In the genomic region with DNA sequence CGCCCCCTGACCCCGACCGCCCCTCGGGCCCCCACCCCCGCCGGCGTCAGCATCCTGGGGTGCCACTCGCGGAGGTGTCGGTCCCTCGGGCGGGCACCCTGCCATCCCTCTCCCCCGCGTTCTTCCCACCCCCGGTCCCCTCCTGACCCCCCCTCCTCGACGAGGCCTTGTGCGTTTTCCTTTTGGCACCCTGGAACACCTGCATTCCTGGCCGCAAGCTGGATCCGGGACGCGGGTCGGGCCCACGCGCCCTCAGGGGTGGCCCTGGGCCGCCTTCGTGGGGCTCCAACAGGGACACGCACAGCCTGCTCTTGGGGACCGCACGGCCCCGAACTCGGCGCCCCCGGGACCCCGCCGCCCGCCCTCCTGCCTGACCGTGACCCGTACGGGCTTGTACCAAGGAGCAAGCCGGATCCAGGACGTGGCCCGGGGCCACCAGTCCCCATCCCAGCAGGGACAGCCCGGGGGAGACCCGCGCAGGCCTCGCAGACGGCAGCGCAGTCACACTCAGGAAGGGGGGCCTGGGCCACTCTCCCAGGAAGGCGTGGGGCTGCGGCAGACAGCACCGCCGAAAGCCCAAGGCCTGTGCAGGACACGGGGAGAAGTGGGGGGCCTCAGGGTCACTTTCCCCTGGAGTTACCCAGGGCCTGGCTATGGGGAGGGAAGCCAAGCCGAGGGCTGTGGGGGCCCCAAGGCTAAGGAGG, we compare ENCODE assay signal across 8 cellular contexts. TPM values are rescaled to one million over a fixed set of nuclear protein-coding genes. Genes with fewer than 3 reads are reported as not detected.
DNase-seq lines count a peak whose midpoint lies in the region; ATAC-seq and TF ChIP-seq lines count a peak whose summit lies in the region.

No MANE protein-coding gene starts in this region.

- TF ChIP-seq CTCF in GM12865 (IDR thresholded peaks at IDR 0.05; ENCODE audit: insufficient read depth, low read depth, low read length, missing control alignments) (no peak), SU-DHL-6 (IDR thresholded peaks at IDR 0.05; ENCODE audit: insufficient read depth, low read length, poor library complexity, severe bottlenecking) (no peak), fibroblast of mammary gland (conservative IDR thresholded peaks at IDR 0.05; ENCODE audit: control insufficient read depth, insufficient read depth, low read depth, low read length) (no peak)

- H3K9me3 ChIP-seq in SU-DHL-6 (ENCODE audit: insufficient read depth, low read length), result no peaks in the 10 kb centered on the region

- H3K4me2 ChIP-seq in SU-DHL-6 (ENCODE audit: low read depth, low read length, poor library complexity, severe bottlenecking), result peak overlapping the region; percentile 91

- intact Hi-C loops in posterior vena cava (cut with DNase I), result no loop called here

- H3K36me3 ChIP-seq in SU-DHL-6 (ENCODE audit: low read length), result no peaks in the 10 kb centered on the region

- no peaks in the 10 kb centered on the region for H4K20me1 ChIP-seq in SU-DHL-6 (ENCODE audit: low read depth, low read length)

- H3K79me2 ChIP-seq in SU-DHL-6 (ENCODE audit: insufficient read depth, low read length), result peaks cover 38% of the 10 kb centered on the region

- peak overlapping the region; percentile 97 for H3K4me3 ChIP-seq in GM12865 (ENCODE audit: low read depth, low read length)
- H3K4me3 ChIP-seq in SU-DHL-6 (ENCODE audit: insufficient read depth, low read length, poor library complexity, severe bottlenecking), result peak overlapping the region; percentile 80
- peak overlapping the region; percentile 31 for H3K4me3 ChIP-seq in fibroblast of mammary gland (ENCODE audit: control insufficient read depth, low read depth, low read length)

- no peaks in the 10 kb centered on the region for H3K27me3 ChIP-seq in SU-DHL-6 (ENCODE audit: low read length)

- no peaks in the 10 kb centered on the region for H3F3A ChIP-seq in SU-DHL-6 (ENCODE audit: insufficient read depth)

- ATAC-seq in GM18520 (IDR thresholded peaks at IDR 0.05; ENCODE audit: unreplicated experiment) (no peak), HG03108 (IDR thresholded peaks at IDR 0.05; ENCODE audit: unreplicated experiment) (no peak), HG02885 (IDR thresholded peaks at IDR 0.05; ENCODE audit: poor library complexity, unreplicated experiment) (no peak), HG03432 (IDR thresholded peaks at IDR 0.05; ENCODE audit: unreplicated experiment) (no peak)

- no peaks in the 10 kb centered on the region for H3K9me2 ChIP-seq in SU-DHL-6 (replicated peaks; ENCODE audit: insufficient read depth, low read length)

- peak overlapping the region; percentile 91 for H3K9ac ChIP-seq in SU-DHL-6 (ENCODE audit: low read length)

- DNase-seq in GM12865 (ENCODE audit: low read depth) (no peak), fibroblast of mammary gland (ENCODE audit: low read depth) (no peak), posterior vena cava (ENCODE audit: low spot score) (peak; percentile 79)

- H2AFZ ChIP-seq in SU-DHL-6 (ENCODE audit: low read depth, low read length, severe bottlenecking), result peak overlapping the region; percentile 68

- H3K27ac ChIP-seq in SU-DHL-6 (ENCODE audit: low read depth, low read length), result no peak overlapping the region

RNA-seq across cellular contexts. Expression of a gene that starts 0.6 kb away (rescaled TPM):
- 1 to 10 TPM; 4.5 to 6.5 TPM for total RNA-seq in posterior vena cava

Comparison
In these comparisons a context has a peak if more than half of its experiments do, and no peak if none do; other contexts are left out.
1. H3K4me3 ChIP-seq: peak in every context shown above with its lines; median percentile 97 in GM12865; 80 in SU-DHL-6; 31 in fibroblast of mammary gland.